11 cellular contexts compared by ENCODE assay signal in genomic region chr5:18101532-18101931, GRCh38.
"Had no signal": no experiment of that assay in that cellular context is flagged by ENCODE, and none has a peak within 500 bp of the region (broad histone marks: within the 10 kb centered on the region; RNA-seq: fewer than 3 reads in every experiment).

No MANE protein-coding gene starts in this region.

- H2AFZ ChIP-seq: GM23248, GM23338 had no signal

- H3K9me3 ChIP-seq: HAP-1 had no signal

- ATAC-seq: GM23338, HCT116 had no signal

- H3K27ac ChIP-seq: GM23248 had no signal

- H3K4me3 Mint-ChIP-seq: GM23338, H9, HFFc6 had no signal

- H3K9me3 Mint-ChIP-seq: GM23338, H9 had no signal

- H3K9ac ChIP-seq: GM23248 had no signal

- H3K4me3 ChIP-seq: GM23248, GM23338, HAP-1 had no signal

- FAIRE-seq: H1, H54 had no signal

- H3K4me1 ChIP-seq: HAP-1 had no signal

- DNase-seq: GM23248, GOT3, H7, H9, HCEC 1CT, HFFc6 had no signal

- H3K36me3 ChIP-seq: HAP-1 had no signal

- H3K4me2 ChIP-seq: GM23338 had no signal

- H3K27ac Mint-ChIP-seq: GM23338, H9, HFFc6 had no signal
